In genomic region chr9:86304236-86304730, GRCh38 we compare ENCODE assay signal across 1 cellular context.
TF ChIP-seq lines count a peak whose summit lies in the region.

No MANE protein-coding gene starts in this region.

TF ChIP-seq in H1, 55 proteins besides CTCF, POLR2A, EP300 and RAD21:
- TF ChIP-seq BACH1 (IDR thresholded peaks at IDR 0.05; ENCODE audit: low read length) = no peak
- TF ChIP-seq KDM4A (IDR thresholded peaks at IDR 0.05; ENCODE audit: low read depth, low read length, severe bottlenecking) = no peak
- no peak for TF ChIP-seq GTF2F1 (IDR thresholded peaks at IDR 0.05; ENCODE audit: borderline replicate concordance, low read depth, low read length)
- no peak for TF ChIP-seq GABPA (IDR thresholded peaks at IDR 0.05; ENCODE audit: borderline replicate concordance, insufficient read depth, low read length)
TF ChIP-seq in H1: peak in this region for 0.
